1 cellular context compared by ENCODE assay signal in the genomic region with DNA sequence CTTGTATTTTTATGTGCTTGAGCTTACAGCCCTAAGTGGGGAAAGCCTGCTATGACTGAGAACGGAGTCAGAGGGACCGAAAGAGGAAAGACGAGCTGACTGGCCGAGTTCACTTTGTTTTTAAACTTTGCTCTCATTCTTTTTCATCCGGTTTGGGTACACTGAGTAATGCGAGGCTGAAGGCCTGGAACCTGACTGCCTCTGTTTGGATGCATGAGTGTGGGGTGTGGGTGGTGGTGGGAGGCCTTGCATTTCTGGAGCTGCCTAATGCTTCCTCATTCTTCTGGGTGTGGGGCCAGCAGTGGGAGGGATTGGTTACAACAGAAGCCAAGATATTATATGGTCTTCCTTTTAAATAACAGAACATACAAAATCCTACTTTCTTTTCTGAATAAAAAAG.
TF ChIP-seq lines count a peak whose summit lies in the region.

No MANE protein-coding gene starts in this region.

TF ChIP-seq in H1, 55 proteins besides CTCF, POLR2A, EP300 and RAD21:
- no peak for TF ChIP-seq SP4 (IDR thresholded peaks at IDR 0.05; ENCODE audit: low read length)
- TF ChIP-seq HDAC6 (IDR thresholded peaks at IDR 0.05; ENCODE audit: low read depth, low read length) = no peak
- TF ChIP-seq GABPA (IDR thresholded peaks at IDR 0.05; ENCODE audit: borderline replicate concordance, insufficient read depth, low read length) = no peak
- no peak for TF ChIP-seq JUN (IDR thresholded peaks at IDR 0.05; ENCODE audit: low read depth, low read length)
- no peak for TF ChIP-seq MAFK (IDR thresholded peaks at IDR 0.05; ENCODE audit: low read depth, low read length)
- no peak for TF ChIP-seq ZNF274 (IDR thresholded peaks at IDR 0.05; ENCODE audit: borderline replicate concordance, extremely low read depth, low read length)
- no peak for TF ChIP-seq JUND (IDR thresholded peaks at IDR 0.05; ENCODE audit: low read length)
